Comparison of ENCODE assay signal across 8 cellular contexts in genomic region chr5:119435436-119436132, GRCh38. TPM values are rescaled to one million over a fixed set of nuclear protein-coding genes. Genes with fewer than 3 reads are reported as not detected.
DNase-seq lines count a peak whose midpoint lies in the region; TF ChIP-seq lines count a peak whose summit lies in the region.

No MANE protein-coding gene starts in this region.

- 0 out of 2 replicates have a peak, but pooled peaks cover 6% of the 10 kb centered on the region for H3K4me1 Mint-ChIP-seq in HFFc6 (ENCODE audit: low read depth)
- H3K4me1 Mint-ChIP-seq in neural crest cell: no peaks in the 10 kb centered on the region
- peaks cover 9% of the 10 kb centered on the region for H3K4me1 Mint-ChIP-seq in type B pancreatic cell (ENCODE audit: unreplicated experiment)

- H3K36me3 Mint-ChIP-seq in HFFc6 (ENCODE audit: low read depth) (peaks cover 7% of the 10 kb centered on the region; the same call in 1 of the 2 replicates), neural crest cell (ENCODE audit: low read depth) (peaks cover 1% of the 10 kb centered on the region), type B pancreatic cell (no peaks in the 10 kb centered on the region)

- H3K27ac Mint-ChIP-seq in HFFc6 (no peak overlapping the region), neural crest cell (ENCODE audit: unreplicated experiment) (no peak overlapping the region), type B pancreatic cell (no peak overlapping the region)

- DNase-seq in GM13976 (ENCODE audit: low spot score) (peak; percentile 50), HFFc6 (no peak), NB4 (ENCODE audit: low read depth) (peak; percentile 82), epithelial cell of esophagus (ENCODE audit: low read depth) (peak; percentile 69), neural crest cell (ENCODE audit: low read depth, low spot score) (peak; percentile 46), type B pancreatic cell (ENCODE audit: extremely low spot score, unreplicated experiment) (no peak), NCI-H146 (lab: John Stamatoyannopoulos, UW) (no peak)
- peak; percentile 60 to 62 for DNase-seq in activated CD8-positive, alpha-beta memory T cell treated with anti-CD3 and anti-CD28 coated beads for 4 hours (ENCODE audit: low read depth in 2 of 2)

- in situ Hi-C loops in GM13976 (cut with MboI; ENCODE audit: low sequenced_read_pairs, unreplicated experiment): no loop called here

- H3K27me3 Mint-ChIP-seq in HFFc6 (ENCODE audit: insufficient read depth) (peaks cover 30% of the 10 kb centered on the region), neural crest cell (ENCODE audit: low read depth) (peaks cover 10% of the 10 kb centered on the region), type B pancreatic cell (peaks cover 3% of the 10 kb centered on the region)

- no peak overlapping the region for H3K4me3 ChIP-seq in NB4 (ENCODE audit: low read depth, low read length)
- H3K4me3 ChIP-seq in epithelial cell of esophagus (ENCODE audit: low read length): no peak overlapping the region

- no peak for TF ChIP-seq POLR2A in NB4 (IDR thresholded peaks at IDR 0.05; ENCODE audit: extremely low read depth, insufficient read length)

- H3K4me3 Mint-ChIP-seq in HFFc6: no peak overlapping the region
- no peak overlapping the region for H3K4me3 Mint-ChIP-seq in neural crest cell
- H3K4me3 Mint-ChIP-seq in type B pancreatic cell: no peak overlapping the region

- peak; percentile 58 for TF ChIP-seq CTCF in GM13976 (IDR thresholded peaks at IDR 0.05; ENCODE audit: borderline replicate concordance, control extremely low read depth, extremely low read depth, insufficient read depth, missing control alignments)
- TF ChIP-seq CTCF in HFFc6 (IDR thresholded peaks at IDR 0.05): peak; percentile 81
- peak; percentile 66 for TF ChIP-seq CTCF in NB4 (IDR thresholded peaks at IDR 0.05; ENCODE audit: low read depth, low read length)
- peak; percentile 53 for TF ChIP-seq CTCF in epithelial cell of esophagus (IDR thresholded peaks at IDR 0.05; ENCODE audit: insufficient read depth, low read depth, low read length, missing control alignments)
- peak; percentile 66 for TF ChIP-seq CTCF in neural crest cell (conservative IDR thresholded peaks at IDR 0.05)
- TF ChIP-seq CTCF in type B pancreatic cell (conservative IDR thresholded peaks at IDR 0.05): peak; percentile 72

- peaks cover 15% of the 10 kb centered on the region for H3K9me3 Mint-ChIP-seq in HFFc6
- H3K9me3 Mint-ChIP-seq in neural crest cell: peaks cover 4% of the 10 kb centered on the region
- H3K9me3 Mint-ChIP-seq in type B pancreatic cell: peaks cover 16% of the 10 kb centered on the region

RNA-seq across cellular contexts. Expression of gene HSD17B4, which starts 16.7 kb away (rescaled TPM):
- 100 to 1,000 TPM in 4 of 6 experiments, 10 to 100 TPM in 2; 93.7 to 139 (median 107) TPM for total RNA-seq in HFFc6 (2021; fragmentation: NEBNext Ultra II Directional; extraction: Animal tissue kit (Norgen Biotek cat#: 25700))
- total RNA-seq in neural crest cell (179 and 214 TPM in 2 replicates), type B pancreatic cell (ENCODE audit: low replicate concordance) (184 and 204 TPM in 2 replicates)

Comparison
In these comparisons a context has a peak if more than half of its experiments do, and no peak if none do; other contexts are left out.
1. DNase-seq: peak in GM13976 (single experiment), NB4 (single experiment), activated CD8-positive, alpha-beta memory T cell treated with anti-CD3 and anti-CD28 coated beads for 4 hours (2 of 2), epithelial cell of esophagus (single experiment) and neural crest cell (single experiment); none in HFFc6 (single experiment), type B pancreatic cell (single experiment) and NCI-H146 (single experiment).
2. Peak in every context shown above with its lines, with median percentiles within 50 percentile points of each other: CTCF ChIP-seq.